In genomic region chr19:58408152-58409009, GRCh38 we compare ENCODE assay signal across 8 cellular contexts. TPM values are rescaled to one million over a fixed set of nuclear protein-coding genes. Genes with fewer than 3 reads are reported as not detected.
DNase-seq lines count a peak whose midpoint lies in the region; ATAC-seq and TF ChIP-seq lines count a peak whose summit lies in the region.

Gene ZNF584, plus strand, starts transcription at chr19:58408649. Its CDS starts 499 bp downstream, at chr19:58409148.

- ATAC-seq in GM18870 (IDR thresholded peaks at IDR 0.05; ENCODE audit: unreplicated experiment) (peak; percentile 84), HG03108 (IDR thresholded peaks at IDR 0.05; ENCODE audit: unreplicated experiment) (peak; percentile 96)

- H3K9ac ChIP-seq in iPS-18a (ENCODE audit: low read length) (peak within 1 kb of the TSS; percentile 84), skeletal muscle satellite cell (ENCODE audit: low read depth, low read length) (peak within 1 kb of the TSS; percentile 98)

- H3K27me3 ChIP-seq in iPS-18a (ENCODE audit: control insufficient read depth, insufficient read depth, low read length) (peaks cover 6% of the 10 kb centered on the region), skeletal muscle satellite cell (ENCODE audit: control insufficient read depth, insufficient read depth, low read length) (no peaks in the 10 kb centered on the region)

- in situ Hi-C loops in T47D (cut with HindIII; ENCODE audit: low pct_unique_long_range_greater_than_20kb, low sequenced_read_pairs), result no loop called here

- POLR2A ChIA-PET in AG04449 (lab: Yijun Ruan, JAX), result interaction anchor here (0.5 to 1.4 kb wide), 8 partner anchors 12 to 111 kb away, joined by 3 to 7 read pairs (median 4); partner anchors contain the start of genes ZBTB45, ZNF132 and ZNF837

- CTCF ChIA-PET in AG04449 (lab: Yijun Ruan, JAX), result interaction anchor here (0.9 kb wide), 1 partner anchor 9 kb away, joined by 6 read pairs; no protein-coding TSS in a partner anchor

- H3K4me2 ChIP-seq in skeletal muscle satellite cell (ENCODE audit: low read length), result peak within 1 kb of the TSS; percentile 97

- no peaks in the 10 kb centered on the region for H3K9me3 ChIP-seq in iPS-18a (ENCODE audit: control insufficient read depth, low read depth, low read length)
- no peaks in the 10 kb centered on the region for H3K9me3 ChIP-seq in skeletal muscle satellite cell (replicated peaks; ENCODE audit: low read length)

- peak; percentile 26 for TF ChIP-seq CTCF in AG04449 (IDR thresholded peaks at IDR 0.05; ENCODE audit: insufficient read depth, low read length, missing control alignments)
- 0 out of 2 replicates have a peak, but pooled peaks have one; percentile 10 for TF ChIP-seq CTCF in VCaP (conservative IDR thresholded peaks at IDR 0.05)

- H3K27ac ChIP-seq in VCaP (peak within 1 kb of the TSS; percentile 92), iPS-18a (ENCODE audit: low read length) (peak within 1 kb of the TSS; percentile 49)

- DNase-seq in AG04449 (ENCODE audit: low read depth, low spot score) (peak; percentile 38), NCI-H2171 treated with DMSO at 0.1 percent for 48 hours (lab: John Stamatoyannopoulos, UW) (peak; percentile 97), T47D (ENCODE audit: low read depth in 1 of 2, low spot score in 1 of 2) (peak; percentile 88)

- H3K4me3 ChIP-seq in AG04449 (ENCODE audit: low read depth, low read length) (peak within 1 kb of the TSS; percentile 97), iPS-18a (ENCODE audit: low read length) (peak within 1 kb of the TSS; percentile 85), skeletal muscle satellite cell (ENCODE audit: low read length) (peak within 1 kb of the TSS; percentile 100)

- H3K4me1 ChIP-seq in iPS-18a (ENCODE audit: control insufficient read depth, low read depth, low read length), result peaks cover 4% of the 10 kb centered on the region
- H3K4me1 ChIP-seq in skeletal muscle satellite cell (ENCODE audit: control insufficient read depth, insufficient read depth, low read length), result peaks cover 18% of the 10 kb centered on the region

- H3K36me3 ChIP-seq in iPS-18a (ENCODE audit: control insufficient read depth, low read depth, low read length) (no peaks in the 10 kb centered on the region), skeletal muscle satellite cell (ENCODE audit: insufficient read depth, low read length) (peaks cover 4% of the 10 kb centered on the region)

RNA-seq across cellular contexts. Expression of gene ZNF584, which starts in this region (rescaled TPM):
- 15.5 and 26.6 TPM in 2 replicates for total RNA-seq in skeletal muscle satellite cell (2012; rRNA removed)

Comparison
In these comparisons a context has a peak if more than half of its experiments do, and no peak if none do; other contexts are left out.
1. Peak in every context shown above with its lines: DNase-seq, ATAC-seq, H3K4me3 ChIP-seq and H3K27ac ChIP-seq.
2. DNase-seq: peak in every context shown above with its lines; median percentile 97 in NCI-H2171 treated with DMSO at 0.1 percent for 48 hours; 88 in T47D; 38 in AG04449.